ENCODE assay signal across 8 cellular contexts in the genomic region with DNA sequence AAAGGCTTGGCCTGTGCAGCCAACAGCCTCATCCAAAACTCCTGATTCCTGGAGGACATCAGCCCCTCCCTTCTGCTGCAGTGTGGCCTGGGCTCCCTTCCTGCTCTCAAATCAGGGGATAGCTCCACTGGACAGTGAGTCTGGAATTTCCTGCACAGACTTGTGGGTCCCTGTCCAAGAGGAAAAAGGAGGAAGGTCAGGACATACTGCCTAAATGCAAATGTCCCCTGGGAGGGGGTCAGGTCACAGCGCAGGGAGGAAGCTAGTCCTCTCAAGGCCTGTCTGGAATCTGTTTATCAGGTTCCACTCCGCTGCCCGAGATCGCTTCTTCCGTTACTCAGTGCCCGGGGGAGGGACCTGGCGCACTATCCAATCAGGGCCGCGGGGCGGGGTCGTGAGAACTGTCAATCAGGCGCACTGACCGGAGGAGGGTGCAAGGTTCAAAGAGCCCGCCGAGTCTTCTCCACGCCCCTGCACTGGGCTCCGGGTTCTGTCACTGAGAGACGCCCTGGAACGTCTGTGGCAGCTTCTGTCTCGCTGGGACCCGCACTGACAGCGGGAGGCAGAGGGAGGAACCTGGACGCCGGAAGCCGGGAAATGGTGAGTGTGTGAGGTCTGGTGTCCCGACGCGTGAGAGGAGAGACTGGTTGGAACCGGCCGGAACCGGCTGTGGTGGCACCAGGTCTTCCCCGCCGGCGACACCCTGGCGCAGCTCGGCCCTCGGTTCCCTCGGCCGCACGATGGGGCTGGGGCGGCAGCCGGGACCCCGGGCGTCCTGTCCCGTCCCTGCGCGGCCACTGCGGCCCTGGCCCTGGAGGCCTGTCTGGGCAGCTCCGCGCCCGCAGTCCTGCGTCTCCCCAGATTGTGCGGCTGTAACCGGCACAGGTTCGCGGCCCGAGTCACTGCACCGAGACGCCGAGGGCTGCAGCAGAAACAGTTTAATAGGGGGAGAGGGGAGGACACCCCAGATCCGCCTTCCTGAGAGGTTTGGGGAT. TPM values are rescaled to one million over a fixed set of nuclear protein-coding genes. Genes with fewer than 3 reads are reported as not detected.
DNase-seq lines count a peak whose midpoint lies in the region; ATAC-seq, FAIRE-seq and TF ChIP-seq lines count a peak whose summit lies in the region.

A gene (plus strand): TSS at position 404 of the 995 bp plus-strand sequence. CDS start 194 bp downstream, at position 598.

- H3K4me2 ChIP-seq in astrocyte (ENCODE audit: low read length) = peak within 1 kb of the TSS; percentile 90

- peak; percentile 48 to 82 for TF ChIP-seq POLR2A in uterus (IDR thresholded peaks at IDR 0.05)

- H3K4me1 ChIP-seq in astrocyte (ENCODE audit: insufficient read depth, low read length) = no peaks in the 10 kb centered on the region
- peaks cover 11% of the 10 kb centered on the region for H3K4me1 ChIP-seq in rectal smooth muscle tissue (ENCODE audit: control insufficient read depth, insufficient read depth, low read length)
- no peaks in the 10 kb centered on the region for H3K4me1 ChIP-seq in uterus

- peak within 1 kb of the TSS; percentile 71 for H3K27ac ChIP-seq in astrocyte (ENCODE audit: low read depth, low read length)
- H3K27ac ChIP-seq in rectal smooth muscle tissue (ENCODE audit: low read depth, low read length) = peak within 1 kb of the TSS; percentile 83
- peak within 1 kb of the TSS; percentile 81 to 84 for H3K27ac ChIP-seq in uterus

- DNase-seq in GM13977 (ENCODE audit: low spot score) (peak; percentile 93), NCI-H187 treated with DMSO at 0.1 percent for 48 hours (lab: John Stamatoyannopoulos, UW) (peak; percentile 33), T-helper 9 cell (peak; percentile 78), astrocyte (ENCODE audit: low read depth) (peak; percentile 85), hepatic stellate cell (ENCODE audit: low spot score) (peak; percentile 94), uterus (peak; percentile 95 to 97)

- H3K27me3 ChIP-seq in astrocyte (ENCODE audit: insufficient read depth, low read length) (no peaks in the 10 kb centered on the region), rectal smooth muscle tissue (ENCODE audit: control insufficient read depth, insufficient read depth, low read length) (no peaks in the 10 kb centered on the region), uterus (no peaks in the 10 kb centered on the region)

- no peak within 1 kb of the TSS for H3K27ac Mint-ChIP-seq in astrocyte (ENCODE audit: unreplicated experiment)

- intact Hi-C loops in uterus (cut with DNase I; ENCODE audit: low total_unique reads) = no loop called here

- FAIRE-seq in astrocyte (lab: Jason Lieb, UNC) = no peak

- H3K79me2 ChIP-seq in astrocyte (ENCODE audit: insufficient read depth, low read length) = peaks cover 30% of the 10 kb centered on the region

- no peak for TF ChIP-seq CTCF in GM13977 (IDR thresholded peaks at IDR 0.05; ENCODE audit: extremely low read depth, insufficient read depth, missing control alignments)
- no peak for TF ChIP-seq CTCF in astrocyte (IDR thresholded peaks at IDR 0.05; ENCODE audit: insufficient read depth, low read depth, low read length)
- no peak for TF ChIP-seq CTCF in uterus (IDR thresholded peaks at IDR 0.05)

- no peaks in the 10 kb centered on the region for H3K36me3 ChIP-seq in astrocyte (ENCODE audit: insufficient read depth, low read length)
- peaks cover 3% of the 10 kb centered on the region for H3K36me3 ChIP-seq in rectal smooth muscle tissue (ENCODE audit: control insufficient read depth, insufficient read depth, low read length)
- no peaks in the 10 kb centered on the region for H3K36me3 ChIP-seq in uterus

- H4K20me1 ChIP-seq in astrocyte (ENCODE audit: insufficient read depth, low read length) = no peaks in the 10 kb centered on the region

- H3K9ac ChIP-seq in astrocyte (ENCODE audit: low read length) = peak within 1 kb of the TSS; percentile 87
- H3K9ac ChIP-seq in rectal smooth muscle tissue (ENCODE audit: low read length) = peak within 1 kb of the TSS; percentile 58

- H3K9me3 ChIP-seq in astrocyte (ENCODE audit: insufficient read depth, low read depth, low read length) (peaks cover 15% of the 10 kb centered on the region), uterus (no peaks in the 10 kb centered on the region)

- peak within 1 kb of the TSS; percentile 99 for H2AFZ ChIP-seq in astrocyte (ENCODE audit: low read depth, low read length)

- no peaks in the 10 kb centered on the region for H3K27me3 Mint-ChIP-seq in astrocyte (ENCODE audit: low read depth, unreplicated experiment)

- H3K4me3 ChIP-seq in astrocyte (ENCODE audit: insufficient read depth, low read depth, low read length) = peak within 1 kb of the TSS; percentile 85
- peak within 1 kb of the TSS; percentile 66 for H3K4me3 ChIP-seq in rectal smooth muscle tissue (ENCODE audit: low read length)
- H3K4me3 ChIP-seq in uterus = peak within 1 kb of the TSS; percentile 45 to 79

- H3K9me3 Mint-ChIP-seq in astrocyte (ENCODE audit: unreplicated experiment) = peaks cover 10% of the 10 kb centered on the region

- no peaks in the 10 kb centered on the region for H3K4me1 Mint-ChIP-seq in astrocyte (ENCODE audit: low read depth, unreplicated experiment)

- in situ Hi-C loops in GM13977 (cut with MboI; ENCODE audit: low pct_unique_long_range_greater_than_20kb, low sequenced_read_pairs, unreplicated experiment) = no loop called here

- H3K4me3 Mint-ChIP-seq in astrocyte (ENCODE audit: unreplicated experiment) = no peak within 1 kb of the TSS

- ATAC-seq in HG02870 (IDR thresholded peaks at IDR 0.05; ENCODE audit: unreplicated experiment) = peak; percentile 95

- no peaks in the 10 kb centered on the region for H3K36me3 Mint-ChIP-seq in astrocyte (ENCODE audit: low read depth, unreplicated experiment)

RNA-seq across cellular contexts. Expression of the gene that starts here (rescaled TPM):
- total RNA-seq in astrocyte (not detected in 2 replicates), uterus (10 to 100 TPM in 3 of 4 donors, 1 to 10 TPM in 1; 8.5 to 25.6 (median 19.8) TPM)

Comparison
In these comparisons a context has a peak if more than half of its experiments do, and no peak if none do; other contexts are left out.
1. Peak in every context shown above with its lines: DNase-seq, ATAC-seq, H3K4me3 ChIP-seq and H3K27ac ChIP-seq.
2. Peak in DNase-seq, H3K4me3 ChIP-seq, H3K27ac ChIP-seq, H3K9ac ChIP-seq and H3K4me2 ChIP-seq in astrocyte; RNA of the gene not detected or under 1 TPM.
3. DNase-seq: peak in every context shown above with its lines; median percentile 96 in uterus; 94 in hepatic stellate cell; 93 in GM13977; 85 in astrocyte; 78 in T-helper 9 cell; 33 in NCI-H187 treated with DMSO at 0.1 percent for 48 hours.